ENCODE assay signal across 1 cellular context in the genomic region with DNA sequence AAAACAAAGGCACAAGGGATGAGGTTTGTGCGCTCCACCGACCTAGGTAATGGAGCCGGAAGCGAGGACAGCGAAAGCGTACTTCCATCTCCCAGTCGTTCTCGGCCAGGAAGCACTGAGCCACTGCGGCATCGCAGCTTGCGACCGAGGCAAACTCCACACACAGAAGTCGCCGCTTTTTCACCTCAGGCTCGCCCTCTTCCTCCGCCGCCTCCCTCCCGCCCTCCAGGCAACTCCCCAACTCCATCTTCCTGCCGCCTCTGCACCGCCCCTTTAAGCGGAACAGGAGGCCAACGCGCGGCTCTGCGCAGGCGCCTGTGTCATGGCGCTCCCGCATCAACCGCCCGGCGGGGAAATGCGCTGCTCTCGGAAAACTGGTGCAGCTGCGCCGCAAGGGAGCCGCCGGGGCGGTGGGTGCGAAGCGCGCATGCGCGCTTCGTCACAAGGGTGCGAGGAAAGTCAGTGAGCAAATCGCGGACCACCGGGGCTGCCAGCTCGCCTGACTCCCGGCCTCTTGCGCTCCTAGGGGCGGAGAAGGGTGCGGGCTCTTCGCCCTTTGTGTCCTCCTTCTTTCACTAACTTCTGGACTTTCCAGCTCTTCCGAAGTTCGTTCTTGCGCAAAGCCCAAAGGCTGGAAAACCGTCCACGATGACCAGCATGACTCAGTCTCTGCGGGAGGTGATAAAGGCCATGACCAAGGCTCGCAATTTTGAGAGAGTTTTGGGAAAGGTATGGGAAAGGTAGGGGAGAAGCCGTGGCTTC.
TF ChIP-seq lines count a peak whose summit lies in the region.

TSS of gene ACOT13 (plus strand) at position 462 of the 762 bp plus-strand sequence. CDS start at position 649, 187 bp downstream.
A gene with protein sequence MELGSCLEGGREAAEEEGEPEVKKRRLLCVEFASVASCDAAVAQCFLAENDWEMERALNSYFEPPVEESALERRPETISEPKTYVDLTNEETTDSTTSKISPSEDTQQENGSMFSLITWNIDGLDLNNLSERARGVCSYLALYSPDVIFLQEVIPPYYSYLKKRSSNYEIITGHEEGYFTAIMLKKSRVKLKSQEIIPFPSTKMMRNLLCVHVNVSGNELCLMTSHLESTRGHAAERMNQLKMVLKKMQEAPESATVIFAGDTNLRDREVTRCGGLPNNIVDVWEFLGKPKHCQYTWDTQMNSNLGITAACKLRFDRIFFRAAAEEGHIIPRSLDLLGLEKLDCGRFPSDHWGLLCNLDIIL (minus strand): TSS at position 284 of the 762 bp plus-strand sequence. CDS start 37 bp downstream, at position 247.

TF ChIP-seq in WTC11, 78 proteins besides CTCF, POLR2A, EP300 and RAD21 (continued from another document):
- TF ChIP-seq, protein P1, sequence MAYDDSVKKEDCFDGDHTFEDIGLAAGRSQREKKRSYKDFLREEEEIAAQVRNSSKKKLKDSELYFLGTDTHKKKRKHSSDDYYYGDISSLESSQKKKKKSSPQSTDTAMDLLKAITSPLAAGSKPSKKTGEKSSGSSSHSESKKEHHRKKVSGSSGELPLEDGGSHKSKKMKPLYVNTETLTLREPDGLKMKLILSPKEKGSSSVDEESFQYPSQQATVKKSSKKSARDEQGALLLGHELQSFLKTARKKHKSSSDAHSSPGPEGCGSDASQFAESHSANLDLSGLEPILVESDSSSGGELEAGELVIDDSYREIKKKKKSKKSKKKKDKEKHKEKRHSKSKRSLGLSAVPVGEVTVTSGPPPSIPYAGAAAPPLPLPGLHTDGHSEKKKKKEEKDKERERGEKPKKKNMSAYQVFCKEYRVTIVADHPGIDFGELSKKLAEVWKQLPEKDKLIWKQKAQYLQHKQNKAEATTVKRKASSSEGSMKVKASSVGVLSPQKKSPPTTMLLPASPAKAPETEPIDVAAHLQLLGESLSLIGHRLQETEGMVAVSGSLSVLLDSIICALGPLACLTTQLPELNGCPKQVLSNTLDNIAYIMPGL (CRISPR knock-in tag; IDR thresholded peaks at IDR 0.05) = peak; percentile 93
- TF ChIP-seq RORB (CRISPR knock-in tag; IDR thresholded peaks at IDR 0.05) = no peak
